16 cellular contexts compared by ENCODE assay signal in the genomic region with DNA sequence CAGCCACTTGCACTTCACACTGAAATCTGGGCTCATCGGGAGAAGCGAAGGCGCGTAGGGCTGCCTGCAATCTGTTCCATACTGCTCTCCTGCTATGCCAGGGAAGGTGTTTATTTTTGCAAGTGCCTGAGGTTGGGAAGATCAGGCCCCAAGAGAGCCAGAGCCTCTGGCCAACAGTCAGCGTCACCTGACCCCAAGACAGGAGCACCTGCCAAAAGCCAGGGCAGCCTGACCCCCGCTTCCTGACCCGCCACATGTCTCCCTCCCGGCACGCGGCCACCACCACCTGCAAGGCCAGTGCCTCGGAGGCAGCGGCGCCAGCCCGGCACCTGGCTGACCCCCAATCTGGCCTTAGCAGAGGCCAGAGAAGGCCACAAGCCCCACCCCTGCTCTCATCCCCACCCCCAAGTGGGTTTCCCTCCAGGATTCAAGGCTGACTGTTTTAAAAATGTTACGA.
DNase-seq lines count a peak whose midpoint lies in the region; ATAC-seq and TF ChIP-seq lines count a peak whose summit lies in the region.
"Had no signal": no experiment of that assay in that cellular context is flagged by ENCODE, and none has a peak within 500 bp of the region (broad histone marks: within the 10 kb centered on the region; RNA-seq: fewer than 3 reads in every experiment).

No MANE protein-coding gene starts in this region.

- H3K4me3 Mint-ChIP-seq in WTC11, result no peak overlapping the region
- no peak overlapping the region for H3K4me3 Mint-ChIP-seq in activated T-cell treated with anti-CD3 and anti-CD28 coated beads, Interleukin-2, amount 50 U/mL, for 4 hours
- H3K4me3 Mint-ChIP-seq: neural progenitor cell; stimulated activated naive CD8-positive, alpha-beta T cell treated with anti-CD3 and anti-CD28 coated beads, Interleukin-15, Interleukin-2, amounts not matched to agents 100 ng/mL and 50 ng/mL, for 24 hours; T-helper 1 cell treated with Interleukin-12 subunit alpha and Interleukin-12 subunit beta and Interleukin-4 antibody, amounts not matched to agents 30 μg/mL and 1 μg/mL, for 36 hours had no signal

- DNase-seq in WTC11 (ENCODE audit: low spot score) (no peak), Right ventricle myocardium superior (peak; percentile 80), myocyte (ENCODE audit: low read depth) (peak; percentile 61), HT-29 (ENCODE audit: low spot score) (no peak)
- no peak for DNase-seq in activated T-cell treated with anti-CD3 and anti-CD28 coated beads, Interleukin-2, amount 50 U/mL, for 4 hours
- DNase-seq: activated CD4-positive, CD25-positive, alpha-beta regulatory T cell treated with anti-CD3 and anti-CD28 coated beads, Interleukin-2, amount 50 U/mL, for 72 hours; activated CD8-positive, alpha-beta memory T cell treated with anti-CD3 and anti-CD28 coated beads, Interleukin-2, amount 50 U/mL, for 4 hours; activated naive CD4-positive, alpha-beta T cell treated with Interleukin-2 at 50 U/mL for 16 hours; DMS79; NCI-H1092 treated with DMSO at 0.1 percent for 48 hours; NCI-H345 had no signal

- peaks cover 8% of the 10 kb centered on the region for H3K36me3 Mint-ChIP-seq in WTC11
- peaks cover 6% of the 10 kb centered on the region for H3K36me3 Mint-ChIP-seq in activated T-cell treated with anti-CD3 and anti-CD28 coated beads, Interleukin-2, amount 50 U/mL, for 4 hours (ENCODE audit: insufficient read depth)

- no peaks in the 10 kb centered on the region for H3K9me3 Mint-ChIP-seq in WTC11
- no peaks in the 10 kb centered on the region for H3K9me3 Mint-ChIP-seq in activated T-cell treated with anti-CD3 and anti-CD28 coated beads, Interleukin-2, amount 50 U/mL, for 4 hours
- H3K9me3 Mint-ChIP-seq: neural progenitor cell; stimulated activated naive CD8-positive, alpha-beta T cell treated with anti-CD3 and anti-CD28 coated beads, Interleukin-15, Interleukin-2, amounts not matched to agents 100 ng/mL and 50 ng/mL, for 24 hours; T-helper 1 cell treated with Interleukin-12 subunit alpha and Interleukin-12 subunit beta and Interleukin-4 antibody, amounts not matched to agents 30 μg/mL and 1 μg/mL, for 36 hours had no signal

- no peak for TF ChIP-seq CTCF in WTC11 (IDR thresholded peaks at IDR 0.05)

- peaks cover 50% of the 10 kb centered on the region for H3K4me1 Mint-ChIP-seq in WTC11
- H3K4me1 Mint-ChIP-seq in activated T-cell treated with anti-CD3 and anti-CD28 coated beads, Interleukin-2, amount 50 U/mL, for 4 hours (ENCODE audit: low read depth), result peaks cover 21% of the 10 kb centered on the region

- intact Hi-C loops in Right ventricle myocardium superior (cut with DNase I), result no loop called here

- no peak overlapping the region for H3K27ac Mint-ChIP-seq in WTC11
- H3K27ac Mint-ChIP-seq: neural progenitor cell; stimulated activated naive CD8-positive, alpha-beta T cell treated with anti-CD3 and anti-CD28 coated beads, Interleukin-15, Interleukin-2, amounts not matched to agents 100 ng/mL and 50 ng/mL, for 24 hours; T-helper 1 cell treated with Interleukin-12 subunit alpha and Interleukin-12 subunit beta and Interleukin-4 antibody, amounts not matched to agents 30 μg/mL and 1 μg/mL, for 36 hours had no signal

- H3K27me3 Mint-ChIP-seq in WTC11 (ENCODE audit: low read depth), result no peaks in the 10 kb centered on the region
- H3K27me3 Mint-ChIP-seq in activated T-cell treated with anti-CD3 and anti-CD28 coated beads, Interleukin-2, amount 50 U/mL, for 4 hours (ENCODE audit: low read depth), result no peaks in the 10 kb centered on the region
- H3K27me3 Mint-ChIP-seq: stimulated activated naive CD8-positive, alpha-beta T cell treated with anti-CD3 and anti-CD28 coated beads, Interleukin-15, Interleukin-2, amounts not matched to agents 100 ng/mL and 50 ng/mL, for 24 hours had no signal

- H3K27ac ChIP-seq in temporal lobe (ENCODE audit: low read depth, low read length), result peak overlapping the region; percentile 57
- H3K27ac ChIP-seq: neural progenitor cell had no signal

- POLR2A ChIA-PET in WTC11 (lab: Charles Lee), result no interaction called here

- ATAC-seq in WTC11 (no peak), Right ventricle myocardium superior (ENCODE audit: poor library complexity) (peak; percentile 70), GM18498 (IDR thresholded peaks at IDR 0.05; ENCODE audit: unreplicated experiment) (no peak)
- ATAC-seq in activated T-cell treated with anti-CD3 and anti-CD28 coated beads, Interleukin-2, amount 50 U/mL, for 4 hours, result no peak

- CTCF ChIA-PET in WTC11 (lab: Charles Lee), result interaction anchor here (1.2 to 3.2 kb wide), 2 partner anchors 17 to 96 kb away, joined by 3 to 13 read pairs; no protein-coding TSS in a partner anchor

TF ChIP-seq in WTC11, 78 proteins besides CTCF, POLR2A, EP300 and RAD21:
- TF ChIP-seq, protein P1, sequence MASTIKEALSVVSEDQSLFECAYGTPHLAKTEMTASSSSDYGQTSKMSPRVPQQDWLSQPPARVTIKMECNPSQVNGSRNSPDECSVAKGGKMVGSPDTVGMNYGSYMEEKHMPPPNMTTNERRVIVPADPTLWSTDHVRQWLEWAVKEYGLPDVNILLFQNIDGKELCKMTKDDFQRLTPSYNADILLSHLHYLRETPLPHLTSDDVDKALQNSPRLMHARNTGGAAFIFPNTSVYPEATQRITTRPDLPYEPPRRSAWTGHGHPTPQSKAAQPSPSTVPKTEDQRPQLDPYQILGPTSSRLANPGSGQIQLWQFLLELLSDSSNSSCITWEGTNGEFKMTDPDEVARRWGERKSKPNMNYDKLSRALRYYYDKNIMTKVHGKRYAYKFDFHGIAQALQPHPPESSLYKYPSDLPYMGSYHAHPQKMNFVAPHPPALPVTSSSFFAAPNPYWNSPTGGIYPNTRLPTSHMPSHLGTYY (CRISPR knock-in tag; IDR thresholded peaks at IDR 0.05), result no peak
- TF ChIP-seq, protein P2, sequence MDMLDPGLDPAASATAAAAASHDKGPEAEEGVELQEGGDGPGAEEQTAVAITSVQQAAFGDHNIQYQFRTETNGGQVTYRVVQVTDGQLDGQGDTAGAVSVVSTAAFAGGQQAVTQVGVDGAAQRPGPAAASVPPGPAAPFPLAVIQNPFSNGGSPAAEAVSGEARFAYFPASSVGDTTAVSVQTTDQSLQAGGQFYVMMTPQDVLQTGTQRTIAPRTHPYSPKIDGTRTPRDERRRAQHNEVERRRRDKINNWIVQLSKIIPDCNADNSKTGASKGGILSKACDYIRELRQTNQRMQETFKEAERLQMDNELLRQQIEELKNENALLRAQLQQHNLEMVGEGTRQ (CRISPR knock-in tag; IDR thresholded peaks at IDR 0.05), result peak; percentile 39; the same call in 1 of the 2 replicates
- TF ChIP-seq GABPB1 (CRISPR knock-in tag; IDR thresholded peaks at IDR 0.05), result no peak
- TF ChIP-seq JAZF1 (CRISPR knock-in tag; IDR thresholded peaks at IDR 0.05), result no peak
- TF ChIP-seq, protein P3, sequence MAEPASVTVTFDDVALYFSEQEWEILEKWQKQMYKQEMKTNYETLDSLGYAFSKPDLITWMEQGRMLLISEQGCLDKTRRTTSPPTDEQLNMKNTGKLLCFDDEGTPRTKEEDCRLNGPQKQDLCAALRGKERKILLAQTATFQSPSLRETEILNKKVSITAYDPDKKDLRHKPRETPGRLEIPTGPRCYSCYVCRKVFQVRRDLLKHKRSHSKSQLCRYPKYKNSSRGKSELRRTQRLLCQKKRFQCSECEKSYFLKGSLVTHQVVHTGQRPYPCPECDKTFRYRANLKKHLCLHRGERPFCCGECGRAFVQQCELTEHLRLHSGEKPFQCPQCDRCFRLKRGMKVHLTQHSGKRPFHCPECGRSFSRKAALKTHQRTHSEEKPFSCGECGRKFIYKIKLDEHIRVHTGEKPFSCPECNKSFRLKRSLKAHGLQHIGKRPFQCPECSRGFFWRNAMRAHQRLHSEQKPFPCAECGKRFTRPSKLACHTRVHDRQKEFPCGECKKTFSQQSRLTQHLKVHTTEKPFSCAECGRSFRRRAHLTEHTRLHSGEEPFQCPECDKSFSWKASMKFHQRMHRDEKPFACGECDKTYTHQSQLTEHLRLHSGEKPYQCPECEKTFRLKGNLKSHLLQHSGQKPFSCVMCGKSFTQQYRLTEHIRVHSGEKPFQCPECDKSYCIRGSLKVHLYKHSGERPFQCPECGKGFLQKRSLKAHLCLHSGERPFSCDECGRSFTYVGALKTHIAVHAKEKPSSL (CRISPR knock-in tag; conservative IDR thresholded peaks at IDR 0.05), result no peak
- TF ChIP-seq, protein P4, sequence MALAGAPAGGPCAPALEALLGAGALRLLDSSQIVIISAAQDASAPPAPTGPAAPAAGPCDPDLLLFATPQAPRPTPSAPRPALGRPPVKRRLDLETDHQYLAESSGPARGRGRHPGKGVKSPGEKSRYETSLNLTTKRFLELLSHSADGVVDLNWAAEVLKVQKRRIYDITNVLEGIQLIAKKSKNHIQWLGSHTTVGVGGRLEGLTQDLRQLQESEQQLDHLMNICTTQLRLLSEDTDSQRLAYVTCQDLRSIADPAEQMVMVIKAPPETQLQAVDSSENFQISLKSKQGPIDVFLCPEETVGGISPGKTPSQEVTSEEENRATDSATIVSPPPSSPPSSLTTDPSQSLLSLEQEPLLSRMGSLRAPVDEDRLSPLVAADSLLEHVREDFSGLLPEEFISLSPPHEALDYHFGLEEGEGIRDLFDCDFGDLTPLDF (CRISPR knock-in tag; IDR thresholded peaks at IDR 0.05), result no peak

Comparison
In these comparisons a context has a peak if more than half of its experiments do, and no peak if none do; other contexts are left out.
1. DNase-seq: peak in Right ventricle myocardium superior (single experiment) and myocyte (single experiment); none in WTC11 (single experiment), activated T-cell treated with anti-CD3 and anti-CD28 coated beads, Interleukin-2, amount 50 U/mL, for 4 hours (single experiment) and HT-29 (single experiment).